Comparison of ENCODE assay signal across 16 cellular contexts in genomic region chr3:14411988-14412387, GRCh38. TPM values are rescaled to one million over a fixed set of nuclear protein-coding genes. Genes with fewer than 3 reads are reported as not detected.
DNase-seq lines count a peak whose midpoint lies in the region; ATAC-seq, FAIRE-seq and TF ChIP-seq lines count a peak whose summit lies in the region.
"Had no signal": no experiment of that assay in that cellular context is flagged by ENCODE, and none has a peak within 500 bp of the region (broad histone marks: within the 10 kb centered on the region; RNA-seq: fewer than 3 reads in every experiment).

No MANE protein-coding gene starts in this region.

- H3K23me2 ChIP-seq in H9 (ENCODE audit: insufficient read length, low read depth, low read length, poor library complexity, severe bottlenecking) = no peaks in the 10 kb centered on the region

- 81% methylated on average over 7 of the region's 7 CpGs for WGBS in A549 (ENCODE audit: missing lambda C conversion rate)
- no CpG with 5 or more reads among the region's 7 CpGs for WGBS in H9 (ENCODE audit: extremely low coverage, insufficient read length, low lambda C conversion rate)
- 81% methylated on average over 6 of the region's 7 CpGs for WGBS in mesenchymal stem cell

- no peak for ATAC-seq in A549
- no peak for ATAC-seq in activated CD4-positive, alpha-beta T cell treated with anti-CD3 and anti-CD28 coated beads for 36 hours
- ATAC-seq: activated CD4-positive, CD25-positive, alpha-beta regulatory T cell treated with anti-CD3 and anti-CD28 coated beads, Interleukin-2, amount 50 U/mL, for 24 hours had no signal

- H3K27ac Mint-ChIP-seq in H9 = peak overlapping the region; percentile 61 to 93 (median 91); a peak in 5 of 7 replicates
- H3K27ac Mint-ChIP-seq in astrocyte (ENCODE audit: unreplicated experiment) = no peak overlapping the region
- no peak overlapping the region for H3K27ac Mint-ChIP-seq in activated CD4-positive, alpha-beta T cell treated with anti-CD3 and anti-CD28 coated beads for 36 hours

- no peak overlapping the region for H3K4ac ChIP-seq in H9 (ENCODE audit: low read depth, low read length)
- no peak overlapping the region for H3K4ac ChIP-seq in mesenchymal stem cell (ENCODE audit: low read depth in 1 of 2, low read length in 2 of 2)

- intact Hi-C loops in activated CD4-positive, alpha-beta T cell treated with anti-CD3 and anti-CD28 coated beads for 36 hours (cut with DNase I, micrococcal nuclease) = no loop called here

- H2BK12ac ChIP-seq in H9 (ENCODE audit: insufficient read length, low read depth, low read length) = no peak overlapping the region
- peak overlapping the region in 1 of 2 experiments; percentile 49 for H2BK12ac ChIP-seq in mesenchymal stem cell (ENCODE audit: low read length in 2 of 2)

- H3K4me1 ChIP-seq in A549 = peaks cover 99% of the 10 kb centered on the region
- H3K4me1 ChIP-seq in H9 (ENCODE audit: insufficient read depth, low read length) = peaks cover 5% of the 10 kb centered on the region; the same call in 1 of the 2 replicates
- H3K4me1 ChIP-seq in astrocyte (ENCODE audit: insufficient read depth, low read length) = peaks cover 45% of the 10 kb centered on the region
- peaks cover 63% of the 10 kb centered on the region for H3K4me1 ChIP-seq in mesenchymal stem cell (ENCODE audit: control insufficient read depth, insufficient read depth, low read depth, low read length)

- H3K9ac ChIP-seq in H9 (ENCODE audit: extremely low read depth, insufficient read length, low read length) (no peak overlapping the region), astrocyte (ENCODE audit: low read length) (no peak overlapping the region), mesenchymal stem cell (ENCODE audit: low read length) (no peak overlapping the region)

- POLR2A ChIA-PET in A549 (lab: Yijun Ruan, JAX) = interaction anchor here (1.4 kb wide), 2 partner anchors 10 to 41 kb away, joined by 5 to 10 read pairs; partner anchors contain the start of gene SLC6A6
- POLR2A ChIA-PET in activated CD4-positive, alpha-beta T cell treated with anti-CD3 and anti-CD28 coated beads for 36 hours (lab: Charles Lee) = no interaction called here

- H3T11ph ChIP-seq in H9 (ENCODE audit: low read length) = no peak overlapping the region

- H3K9me3 Mint-ChIP-seq in H9 (no peaks in the 10 kb centered on the region; a peak in 1 of 5 replicates), astrocyte (ENCODE audit: unreplicated experiment) (no peaks in the 10 kb centered on the region)
- no peaks in the 10 kb centered on the region for H3K9me3 Mint-ChIP-seq in activated CD4-positive, alpha-beta T cell treated with anti-CD3 and anti-CD28 coated beads for 36 hours (ENCODE audit: low read depth)

- no peak for TF ChIP-seq RAD21 in A549 (conservative IDR thresholded peaks at IDR 0.05 in 1 of 2, IDR thresholded peaks at IDR 0.05 in 1 of 2)

- H2AFZ ChIP-seq in H9 (ENCODE audit: low read length) = no peak overlapping the region
- H2AFZ ChIP-seq in astrocyte (ENCODE audit: low read depth, low read length) = no peak overlapping the region
- H2AFZ ChIP-seq in mesenchymal stem cell (ENCODE audit: low read depth, low read length) = no peak overlapping the region

- H3K4me1 Mint-ChIP-seq in H9 (peaks cover 35 to 51% of the 10 kb centered on the region in 2 experiments), astrocyte (ENCODE audit: low read depth, unreplicated experiment) (peaks cover 25% of the 10 kb centered on the region)
- H3K4me1 Mint-ChIP-seq in activated CD4-positive, alpha-beta T cell treated with anti-CD3 and anti-CD28 coated beads for 36 hours = peaks cover 34% of the 10 kb centered on the region

- H3K27me3 Mint-ChIP-seq in H9 (ENCODE audit: low read depth) (no peaks in the 10 kb centered on the region; the same call in 1 of the 2 replicates), astrocyte (ENCODE audit: low read depth, unreplicated experiment) (no peaks in the 10 kb centered on the region)
- no peaks in the 10 kb centered on the region for H3K27me3 Mint-ChIP-seq in activated CD4-positive, alpha-beta T cell treated with anti-CD3 and anti-CD28 coated beads for 36 hours

- H2BK120ac ChIP-seq in H9 (ENCODE audit: low read depth, low read length, poor library complexity, severe bottlenecking) = no peak overlapping the region
- H2BK120ac ChIP-seq in mesenchymal stem cell (ENCODE audit: low read depth, low read length) = peak overlapping the region; percentile 6

- H3K18ac ChIP-seq in H9 (ENCODE audit: insufficient read length, low read depth, low read length) = no peak overlapping the region
- no peak overlapping the region for H3K18ac ChIP-seq in mesenchymal stem cell (ENCODE audit: low read depth in 1 of 2, low read length in 2 of 2)

- peak overlapping the region; percentile 92 to 98 for H3K27ac ChIP-seq in A549
- H3K27ac ChIP-seq in H9 (ENCODE audit: insufficient read length, low read depth, low read length) = no peak overlapping the region
- no peak overlapping the region for H3K27ac ChIP-seq in astrocyte (ENCODE audit: low read depth, low read length)
- no peak overlapping the region for H3K27ac ChIP-seq in mesenchymal stem cell (ENCODE audit: low read length, poor library complexity, severe bottlenecking)
- H3K27ac ChIP-seq: ovary had no signal

- no peak for TF ChIP-seq EP300 in A549 (IDR thresholded peaks at IDR 0.05)

- H3K79me1 ChIP-seq in H9 (ENCODE audit: insufficient read depth, low read depth, low read length, poor library complexity, severe bottlenecking) (peaks cover 8% of the 10 kb centered on the region), mesenchymal stem cell (replicated peaks; ENCODE audit: low read length, poor library complexity, severe bottlenecking) (peaks cover 17% of the 10 kb centered on the region)

- H2AK5ac ChIP-seq in H9 (ENCODE audit: insufficient read length, low read length) (no peak overlapping the region), mesenchymal stem cell (ENCODE audit: low read length, severe bottlenecking) (no peak overlapping the region)

- H3K14ac ChIP-seq in H9 (ENCODE audit: insufficient read depth, low read length) = no peak overlapping the region
- no peak overlapping the region for H3K14ac ChIP-seq in mesenchymal stem cell (ENCODE audit: low read length in 2 of 2)

- H3K4me3 ChIP-seq in A549 (no peak overlapping the region), astrocyte (ENCODE audit: insufficient read depth, low read depth, low read length) (no peak overlapping the region), mesenchymal stem cell (ENCODE audit: insufficient read depth in 1 of 2, low read depth in 1 of 2, low read length in 2 of 2) (no peak overlapping the region)
- H3K4me3 ChIP-seq: ovary, vagina had no signal

- H2BK15ac ChIP-seq in H9 (ENCODE audit: low read depth, low read length) = no peak overlapping the region
- H2BK15ac ChIP-seq in mesenchymal stem cell (ENCODE audit: low read depth, poor library complexity, severe bottlenecking) = peak overlapping the region; percentile 15

- H2BK20ac ChIP-seq in H9 (ENCODE audit: low read depth, low read length, poor library complexity, severe bottlenecking) = no peak overlapping the region

- H3K79me2 ChIP-seq in H9 (ENCODE audit: insufficient read depth, low read length) (peaks cover 16% of the 10 kb centered on the region; the same call in 1 of the 2 replicates), astrocyte (ENCODE audit: insufficient read depth, low read length) (peaks cover 52% of the 10 kb centered on the region)

- H4K91ac ChIP-seq in H9 (ENCODE audit: insufficient read length, low read depth, low read length) (no peak overlapping the region), mesenchymal stem cell (ENCODE audit: low read length) (no peak overlapping the region)

- H4K8ac ChIP-seq in H9 (replicated peaks; ENCODE audit: insufficient read length, low read depth, low read length) (no peak overlapping the region), mesenchymal stem cell (ENCODE audit: low read length) (peak overlapping the region; percentile 12)

- TF ChIP-seq POLR2A in A549 (IDR thresholded peaks at IDR 0.05; ENCODE audit: low read length) = no peak

- H3K36me3 ChIP-seq in astrocyte (ENCODE audit: insufficient read depth, low read length) (no peaks in the 10 kb centered on the region), mesenchymal stem cell (ENCODE audit: control insufficient read depth in 1 of 2, insufficient read depth in 2 of 2, low read depth in 1 of 2, low read length in 2 of 2) (peaks cover 16 to 64% of the 10 kb centered on the region in 2 experiments)
- H3K36me3 ChIP-seq: ovary, vagina had no signal

- TF ChIP-seq CTCF in A549 (IDR thresholded peaks at IDR 0.05) = no peak; the same call in 2 of the 3 replicates
- peak; percentile 67 for TF ChIP-seq CTCF in H9 (conservative IDR thresholded peaks at IDR 0.05)
- peak; percentile 34 for TF ChIP-seq CTCF in astrocyte (IDR thresholded peaks at IDR 0.05; ENCODE audit: insufficient read depth, low read depth, low read length)

- H3K23ac ChIP-seq in H9 (ENCODE audit: insufficient read length, low read depth, low read length) = no peak overlapping the region
- H3K23ac ChIP-seq in mesenchymal stem cell (ENCODE audit: low read length in 2 of 2) = no peak overlapping the region

- H3K4me3 Mint-ChIP-seq in H9 (peak overlapping the region in 1 of 2 experiments; percentile 60; a peak in 2 of 5 replicates), astrocyte (ENCODE audit: unreplicated experiment) (no peak overlapping the region)
- no peak overlapping the region for H3K4me3 Mint-ChIP-seq in activated CD4-positive, alpha-beta T cell treated with anti-CD3 and anti-CD28 coated beads for 36 hours

- H3K4me2 ChIP-seq in A549 (peak overlapping the region; percentile 62), H9 (ENCODE audit: insufficient read depth, insufficient read length, low read length) (no peak overlapping the region), astrocyte (ENCODE audit: low read length) (no peak overlapping the region), mesenchymal stem cell (ENCODE audit: low read length, poor library complexity, severe bottlenecking) (no peak overlapping the region)

- H3K36me3 Mint-ChIP-seq in H9 (ENCODE audit: insufficient read depth in 1 of 3, low read depth in 3 of 3) (peaks cover 21 to 48% (median 33%) of the 10 kb centered on the region in 3 experiments), astrocyte (ENCODE audit: low read depth, unreplicated experiment) (no peaks in the 10 kb centered on the region)
- H3K36me3 Mint-ChIP-seq in activated CD4-positive, alpha-beta T cell treated with anti-CD3 and anti-CD28 coated beads for 36 hours (ENCODE audit: low read depth) = peaks cover 24% of the 10 kb centered on the region

- no peak overlapping the region for H2BK5ac ChIP-seq in H9 (ENCODE audit: insufficient read length, low read length)
- H2BK5ac ChIP-seq in mesenchymal stem cell (ENCODE audit: low read depth, low read length, poor library complexity, severe bottlenecking) = no peak overlapping the region

- H4K20me1 ChIP-seq in H9 (ENCODE audit: control insufficient read depth, insufficient read depth, insufficient read length) = no peaks in the 10 kb centered on the region
- peaks cover 40% of the 10 kb centered on the region for H4K20me1 ChIP-seq in astrocyte (ENCODE audit: insufficient read depth, low read length)

- H3K9me3 ChIP-seq in A549 (no peaks in the 10 kb centered on the region), H9 (ENCODE audit: control insufficient read depth, low read depth, low read length) (no peaks in the 10 kb centered on the region), astrocyte (ENCODE audit: insufficient read depth, low read depth, low read length) (no peaks in the 10 kb centered on the region), mesenchymal stem cell (ENCODE audit: control insufficient read depth, low read length) (no peaks in the 10 kb centered on the region)
- H3K9me3 ChIP-seq: ovary, vagina had no signal

- CTCF ChIA-PET in A549 (lab: Yijun Ruan, JAX) = interaction anchor here (1.0 to 1.2 kb wide), 5 partner anchors 11 to 56 kb away, joined by 3 to 6 read pairs (median 3); no protein-coding TSS in a partner anchor
- CTCF ChIA-PET in activated CD4-positive, alpha-beta T cell treated with anti-CD3 and anti-CD28 coated beads for 36 hours (lab: Charles Lee) = no interaction called here

- no peak overlapping the region for H4K5ac ChIP-seq in H9 (ENCODE audit: insufficient read length, low read depth, low read length)

- H3K27me3 ChIP-seq in H9 (ENCODE audit: insufficient read depth, low read length) = no peaks in the 10 kb centered on the region
- no peaks in the 10 kb centered on the region for H3K27me3 ChIP-seq in astrocyte (ENCODE audit: insufficient read depth, low read length)
- no peaks in the 10 kb centered on the region for H3K27me3 ChIP-seq in mesenchymal stem cell (ENCODE audit: control insufficient read depth in 1 of 2, insufficient read depth in 1 of 2, low read length in 2 of 2)
- H3K27me3 ChIP-seq: ovary, vagina had no signal

- DNase-seq in A549 (ENCODE audit: low read depth in 1 of 2, low spot score in 1 of 2) = peak in 1 of 2 experiments; percentile 59
- DNase-seq in H9 = peak; percentile 61
- no peak for DNase-seq in astrocyte (ENCODE audit: low read depth)
- peak; percentile 27 for DNase-seq in mesenchymal stem cell
- DNase-seq in activated CD4-positive, alpha-beta T cell treated with anti-CD3 and anti-CD28 coated beads for 36 hours = no peak
- DNase-seq in activated effector memory CD4-positive, alpha-beta T cell treated with Interleukin-2 at 50 U/mL for 16 hours = no peak
- no peak for DNase-seq in H4 (ENCODE audit: low spot score)
- no peak for DNase-seq in activated gamma-delta T cell treated with Interleukin-2 at 50 U/mL for 16 hours
- DNase-seq: DMS79 treated with DMSO at 0.1 percent for 48 hours; KBM-7; NCI-H1436 treated with DMSO at 0.1 percent for 48 hours; NCI-H774; ovary; stimulated activated CD4-positive, alpha-beta T cell treated with anti-CD3 and anti-CD28 coated beads, Interleukin-15, amount 100 ng/mL, for 24 hours had no signal

- H3K56ac ChIP-seq in H9 (ENCODE audit: insufficient read length, low read depth, low read length) = no peak overlapping the region

- FAIRE-seq in A549 (lab: Jason Lieb, UNC) = no peak
- no peak for FAIRE-seq in astrocyte (lab: Jason Lieb, UNC)

RNA-seq across cellular contexts. Expression of gene SLC6A6, which starts 9.6 kb away (rescaled TPM):
- polyA plus RNA-seq in A549 (2011; rRNA removed) (73.3 and 76.2 TPM in 2 replicates), A549 (2017; fragmentation: RNase III; extraction: RNeasy Plus Mini Kit Qiagen cat#74134 plus additional on column Dnase treatment) (66.2 to 73.8 TPM (median 66.5 TPM) in 3 replicates)
- polyA plus RNA-seq in A549 (2012; cell fraction: cytosol; rRNA removed) = 39.4 and 55.1 TPM in 2 replicates
- polyA plus RNA-seq in A549 (2012; cell fraction: nucleus; rRNA removed) = 144 and 151 TPM in 2 replicates
- 141 and 148 TPM in 2 replicates for polyA minus RNA-seq in A549 (2011; rRNA and poly(A)+ RNA removed)
- total RNA-seq in H9 (2021) (70.8 and 72.6 TPM in 2 replicates), astrocyte (18.6 and 24.2 TPM in 2 replicates)
- polyA plus RNA-seq in mesenchymal stem cell (2013, experiment 1 of 2) = 34.8 TPM
- polyA plus RNA-seq in mesenchymal stem cell (2013, experiment 2 of 2) = 33.8 TPM
- total RNA-seq in activated CD4-positive, alpha-beta T cell treated with anti-CD3 and anti-CD28 coated beads for 36 hours = 10 to 100 TPM; 51.7 to 54.2 TPM
- 24.4 and 29.8 TPM in 2 replicates for total RNA-seq in H4 (2014; rRNA removed; shearing (Covaris generic))

Comparison
In these comparisons a context has a peak if more than half of its experiments do, and no peak if none do; other contexts are left out.
1. DNase-seq: peak in H9 (single experiment) and mesenchymal stem cell (single experiment); none in astrocyte (single experiment), activated CD4-positive, alpha-beta T cell treated with anti-CD3 and anti-CD28 coated beads for 36 hours (single experiment), activated effector memory CD4-positive, alpha-beta T cell treated with Interleukin-2 at 50 U/mL for 16 hours (single experiment), H4 (single experiment) and activated gamma-delta T cell treated with Interleukin-2 at 50 U/mL for 16 hours (single experiment).
2. H3K27ac ChIP-seq: peak in A549 (2 of 2); none in H9 (single experiment), astrocyte (single experiment) and mesenchymal stem cell (single experiment).
3. H3K27ac Mint-ChIP-seq: peak in H9 (3 of 3); none in astrocyte (single experiment) and activated CD4-positive, alpha-beta T cell treated with anti-CD3 and anti-CD28 coated beads for 36 hours (single experiment).